In genomic region chr6:43667245-43668150, GRCh38 we compare ENCODE assay signal across 8 cellular contexts. TPM values are rescaled to one million over a fixed set of nuclear protein-coding genes. Genes with fewer than 3 reads are reported as not detected.
DNase-seq lines count a peak whose midpoint lies in the region; TF ChIP-seq lines count a peak whose summit lies in the region.

No MANE protein-coding gene starts in this region.

- H3K27ac ChIP-seq in AG04450 (ENCODE audit: low read depth, low read length) (peak overlapping the region; percentile 21), MM.1S (ENCODE audit: low read length) (no peak overlapping the region), temporal lobe (ENCODE audit: low read depth, low read length) (peak overlapping the region; percentile 60)

- H4K20me1 ChIP-seq in MM.1S (ENCODE audit: insufficient read depth, low read length): no peaks in the 10 kb centered on the region

- peak overlapping the region; percentile 44; the same call in 1 of the 2 replicates for H3K4me2 ChIP-seq in MM.1S (ENCODE audit: low read depth, low read length)

- no peak for DNase-seq in AG04450 (ENCODE audit: low read depth, low spot score)
- DNase-seq in MM.1S: peak; percentile 75
- peak; percentile 62 to 65 for DNase-seq in SHP77 (lab: John Stamatoyannopoulos, UW)
- DNase-seq in activated naive CD4-positive, alpha-beta T cell (lab: John Stamatoyannopoulos, UW): peak; percentile 65 to 78 (median 72)
- DNase-seq in foreskin melanocyte: peak; percentile 42
- peak; percentile 78 for DNase-seq in occipital lobe (lab: John Stamatoyannopoulos, UW)

- H3K27me3 ChIP-seq in AG04450 (ENCODE audit: control insufficient read depth, insufficient read depth, low read length) (peaks cover 5% of the 10 kb centered on the region), MM.1S (replicated peaks; ENCODE audit: insufficient read depth, low read length) (no peaks in the 10 kb centered on the region)

- POLR2A ChIA-PET in AG04450 (lab: Yijun Ruan, JAX): interaction anchor here (1.0 to 1.8 kb wide), 4 partner anchors 20 to 103 kb away, joined by 3 to 8 read pairs (median 5); partner anchors contain the start of gene VEGFA

- CTCF ChIA-PET in AG04450 (lab: Charles Lee): interaction anchor here (0.6 to 8.9 kb wide), 26 partner anchors 10 to 412 kb away, joined by 3 to 90 read pairs (median 4); partner anchors contain the start of genes MRPS18A and VEGFA

- peaks cover 9% of the 10 kb centered on the region; the same call in 1 of the 2 replicates for H3F3A ChIP-seq in MM.1S (ENCODE audit: insufficient read depth, low read length)

- H3K36me3 ChIP-seq in MM.1S (replicated peaks; ENCODE audit: insufficient read depth, low read length): no peaks in the 10 kb centered on the region

- no peaks in the 10 kb centered on the region for H3K9me2 ChIP-seq in MM.1S (replicated peaks; ENCODE audit: insufficient read depth, low read length)

- peak; percentile 10 for TF ChIP-seq POLR2A in GM19193 (IDR thresholded peaks at IDR 0.05; ENCODE audit: extremely low read depth, insufficient read depth, insufficient read length)

- H3K4me3 ChIP-seq in AG04450 (ENCODE audit: low read depth, low read length) (peak overlapping the region; percentile 36; the same call in 1 of the 2 replicates), MM.1S (ENCODE audit: low read length) (no peak overlapping the region)

- TF ChIP-seq CTCF in AG04450 (IDR thresholded peaks at IDR 0.05; ENCODE audit: low read depth, low read length) (peak; percentile 97), MM.1S (IDR thresholded peaks at IDR 0.05; ENCODE audit: low read length) (peak; percentile 95)

- no peak overlapping the region for H3K9ac ChIP-seq in MM.1S (ENCODE audit: low read length)

- peaks cover 49% of the 10 kb centered on the region for H3K4me1 ChIP-seq in MM.1S (ENCODE audit: low read length)

- H3K9me3 ChIP-seq in AG04450 (ENCODE audit: control insufficient read depth, insufficient read depth, low read length) (no peaks in the 10 kb centered on the region), MM.1S (replicated peaks; ENCODE audit: insufficient read depth, low read length) (no peaks in the 10 kb centered on the region)

- no peaks in the 10 kb centered on the region for H3K79me2 ChIP-seq in MM.1S (ENCODE audit: low read length)

- H2AFZ ChIP-seq in MM.1S (ENCODE audit: low read length): no peak overlapping the region

RNA-seq across cellular contexts. Expression of gene MRPS18A, which starts 20.1 kb away (rescaled TPM):
- 41.0 and 59.7 TPM in 2 replicates for polyA plus RNA-seq in AG04450 (2011; rRNA removed)
- polyA minus RNA-seq in AG04450 (2011; rRNA and poly(A)+ RNA removed): 43.1 and 62.5 TPM in 2 replicates
- 11.7 TPM for total RNA-seq in occipital lobe
- total RNA-seq in temporal lobe: 12.3 TPM

RNA-seq across cellular contexts. Expression of gene RSPH9, which starts 22.7 kb away (rescaled TPM):
- 0.37 and 0.51 TPM in 2 replicates for polyA plus RNA-seq in AG04450 (2011; rRNA removed)
- 0.14 and 0.17 TPM in 2 replicates for polyA minus RNA-seq in AG04450 (2011; rRNA and poly(A)+ RNA removed)
- 6.2 TPM for total RNA-seq in occipital lobe
- total RNA-seq in temporal lobe: 5.7 TPM

RNA-seq across cellular contexts. Expression of gene MAD2L1BP, which starts 31.9 kb away (rescaled TPM):
- 37.1 and 39.3 TPM in 2 replicates for polyA plus RNA-seq in AG04450 (2011; rRNA removed)
- polyA minus RNA-seq in AG04450 (2011; rRNA and poly(A)+ RNA removed): 36.4 and 41.9 TPM in 2 replicates
- total RNA-seq in occipital lobe (22.3 TPM), temporal lobe (20.9 TPM)

RNA-seq across cellular contexts. Expression of gene GTPBP2, which starts 38.4 kb away (rescaled TPM):
- polyA plus RNA-seq in AG04450 (2011; rRNA removed): 60.8 and 72.5 TPM in 2 replicates
- polyA minus RNA-seq in AG04450 (2011; rRNA and poly(A)+ RNA removed): 72.9 and 93.6 TPM in 2 replicates
- total RNA-seq in occipital lobe (33.5 TPM), temporal lobe (23.6 TPM)
